Comparison of ENCODE assay signal across 1 cellular context in genomic region chr12:127107744-127108143, GRCh38.
TF ChIP-seq lines count a peak whose summit lies in the region.

No MANE protein-coding gene starts in this region.

TF ChIP-seq in HCT116, 20 proteins besides CTCF, POLR2A, EP300 and RAD21 (continued from another document):
- TF ChIP-seq SP1 (IDR thresholded peaks at IDR 0.05; ENCODE audit: low read depth) (peak; percentile 40; the same call in 1 of the 2 replicates), ELF1 (IDR thresholded peaks at IDR 0.05; ENCODE audit: borderline replicate concordance, low read depth) (no peak)
